ENCODE assay signal across 1 cellular context in the genomic region with DNA sequence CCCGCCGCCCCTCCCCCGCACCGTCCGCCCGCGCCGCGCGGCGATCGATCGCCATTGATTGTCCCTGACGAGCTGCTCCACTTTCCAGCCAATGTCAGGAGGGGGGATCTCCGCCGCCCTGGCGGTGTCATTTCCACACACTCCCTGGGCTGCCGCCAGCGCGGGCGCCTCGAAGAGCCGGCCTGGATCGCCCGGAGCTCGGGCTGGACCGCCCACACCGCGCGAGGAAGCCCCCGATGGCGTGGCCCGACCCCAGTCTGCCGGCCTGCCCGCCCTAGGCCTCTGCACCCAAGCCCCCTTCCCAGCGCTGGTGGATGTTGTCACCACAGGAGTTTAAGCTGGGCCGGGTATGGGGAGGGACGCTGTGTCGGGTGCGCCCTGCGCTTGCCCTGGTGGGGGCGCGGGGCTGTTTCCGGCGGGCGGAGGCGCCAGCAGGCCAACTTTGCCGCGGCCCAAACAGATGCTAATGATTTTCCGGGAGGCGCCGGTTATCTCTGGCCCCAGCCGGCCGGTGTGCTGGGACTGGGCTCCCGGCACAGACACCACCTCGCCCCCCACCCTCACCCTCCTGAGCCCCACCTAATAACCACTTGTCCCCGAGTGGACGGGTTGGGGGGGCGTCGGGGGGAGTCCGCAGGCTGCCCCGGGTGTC.
TF ChIP-seq lines count a peak whose summit lies in the region.

No MANE protein-coding gene starts in this region.

TF ChIP-seq in HepG2, 621 proteins besides CTCF, POLR2A, EP300 and RAD21 (continues in another document):
- TF ChIP-seq, protein P1, sequence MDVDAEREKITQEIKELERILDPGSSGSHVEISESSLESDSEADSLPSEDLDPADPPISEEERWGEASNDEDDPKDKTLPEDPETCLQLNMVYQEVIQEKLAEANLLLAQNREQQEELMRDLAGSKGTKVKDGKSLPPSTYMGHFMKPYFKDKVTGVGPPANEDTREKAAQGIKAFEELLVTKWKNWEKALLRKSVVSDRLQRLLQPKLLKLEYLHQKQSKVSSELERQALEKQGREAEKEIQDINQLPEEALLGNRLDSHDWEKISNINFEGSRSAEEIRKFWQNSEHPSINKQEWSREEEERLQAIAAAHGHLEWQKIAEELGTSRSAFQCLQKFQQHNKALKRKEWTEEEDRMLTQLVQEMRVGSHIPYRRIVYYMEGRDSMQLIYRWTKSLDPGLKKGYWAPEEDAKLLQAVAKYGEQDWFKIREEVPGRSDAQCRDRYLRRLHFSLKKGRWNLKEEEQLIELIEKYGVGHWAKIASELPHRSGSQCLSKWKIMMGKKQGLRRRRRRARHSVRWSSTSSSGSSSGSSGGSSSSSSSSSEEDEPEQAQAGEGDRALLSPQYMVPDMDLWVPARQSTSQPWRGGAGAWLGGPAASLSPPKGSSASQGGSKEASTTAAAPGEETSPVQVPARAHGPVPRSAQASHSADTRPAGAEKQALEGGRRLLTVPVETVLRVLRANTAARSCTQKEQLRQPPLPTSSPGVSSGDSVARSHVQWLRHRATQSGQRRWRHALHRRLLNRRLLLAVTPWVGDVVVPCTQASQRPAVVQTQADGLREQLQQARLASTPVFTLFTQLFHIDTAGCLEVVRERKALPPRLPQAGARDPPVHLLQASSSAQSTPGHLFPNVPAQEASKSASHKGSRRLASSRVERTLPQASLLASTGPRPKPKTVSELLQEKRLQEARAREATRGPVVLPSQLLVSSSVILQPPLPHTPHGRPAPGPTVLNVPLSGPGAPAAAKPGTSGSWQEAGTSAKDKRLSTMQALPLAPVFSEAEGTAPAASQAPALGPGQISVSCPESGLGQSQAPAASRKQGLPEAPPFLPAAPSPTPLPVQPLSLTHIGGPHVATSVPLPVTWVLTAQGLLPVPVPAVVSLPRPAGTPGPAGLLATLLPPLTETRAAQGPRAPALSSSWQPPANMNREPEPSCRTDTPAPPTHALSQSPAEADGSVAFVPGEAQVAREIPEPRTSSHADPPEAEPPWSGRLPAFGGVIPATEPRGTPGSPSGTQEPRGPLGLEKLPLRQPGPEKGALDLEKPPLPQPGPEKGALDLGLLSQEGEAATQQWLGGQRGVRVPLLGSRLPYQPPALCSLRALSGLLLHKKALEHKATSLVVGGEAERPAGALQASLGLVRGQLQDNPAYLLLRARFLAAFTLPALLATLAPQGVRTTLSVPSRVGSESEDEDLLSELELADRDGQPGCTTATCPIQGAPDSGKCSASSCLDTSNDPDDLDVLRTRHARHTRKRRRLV (CRISPR knock-in tag; IDR thresholded peaks at IDR 0.05), result no peak; the same call in 1 of the 2 replicates
- TF ChIP-seq BHLHE40 (IDR thresholded peaks at IDR 0.05; ENCODE audit: low read length) (peak; percentile 48), PITX1 (CRISPR knock-in tag; IDR thresholded peaks at IDR 0.05) (peak; percentile 43), NFIB (CRISPR knock-in tag; IDR thresholded peaks at IDR 0.05; ENCODE audit: borderline replicate concordance) (no peak), SUZ12 (IDR thresholded peaks at IDR 0.05; ENCODE audit: low read depth, low read length) (no peak), ZNF326 (CRISPR knock-in tag; IDR thresholded peaks at IDR 0.05; ENCODE audit: borderline replicate concordance) (no peak), HDAC6 (IDR thresholded peaks at IDR 0.05; ENCODE audit: low read depth, low read length) (no peak), ZSCAN22 (CRISPR knock-in tag; IDR thresholded peaks at IDR 0.05) (0 out of 2 replicates have a peak, but pooled peaks have one; percentile 27), SRSF4 (IDR thresholded peaks at IDR 0.05; ENCODE audit: low read depth, low read length, poor library complexity, severe bottlenecking) (no peak), CC2D1A (CRISPR knock-in tag; IDR thresholded peaks at IDR 0.05) (no peak), ZSCAN12 (CRISPR knock-in tag; IDR thresholded peaks at IDR 0.05) (0 out of 2 replicates have a peak, but pooled peaks have one; percentile 31), ZNF354B (CRISPR knock-in tag; IDR thresholded peaks at IDR 0.05) (no peak; the same call in 1 of the 2 replicates), ZNF605 (CRISPR knock-in tag; IDR thresholded peaks at IDR 0.05) (peak; percentile 54; the same call in 1 of the 2 replicates), RORA (CRISPR knock-in tag; IDR thresholded peaks at IDR 0.05) (no peak), MZF1 (CRISPR knock-in tag; IDR thresholded peaks at IDR 0.05; ENCODE audit: borderline replicate concordance) (no peak), ZNF776 (CRISPR knock-in tag; IDR thresholded peaks at IDR 0.05) (no peak), ZSCAN31 (CRISPR knock-in tag; IDR thresholded peaks at IDR 0.05; ENCODE audit: low read depth) (peak; percentile 87), TBX2 (CRISPR knock-in tag; IDR thresholded peaks at IDR 0.05; ENCODE audit: borderline replicate concordance) (peak; percentile 94), ZNF83 (CRISPR knock-in tag; IDR thresholded peaks at IDR 0.05; ENCODE audit: borderline replicate concordance) (no peak), MBNL3 (CRISPR knock-in tag; conservative IDR thresholded peaks at IDR 0.05) (no peak), ZEB1 (IDR thresholded peaks at IDR 0.05; ENCODE audit: insufficient replicate concordance, low read depth) (no peak)
- TF ChIP-seq, protein P2, sequence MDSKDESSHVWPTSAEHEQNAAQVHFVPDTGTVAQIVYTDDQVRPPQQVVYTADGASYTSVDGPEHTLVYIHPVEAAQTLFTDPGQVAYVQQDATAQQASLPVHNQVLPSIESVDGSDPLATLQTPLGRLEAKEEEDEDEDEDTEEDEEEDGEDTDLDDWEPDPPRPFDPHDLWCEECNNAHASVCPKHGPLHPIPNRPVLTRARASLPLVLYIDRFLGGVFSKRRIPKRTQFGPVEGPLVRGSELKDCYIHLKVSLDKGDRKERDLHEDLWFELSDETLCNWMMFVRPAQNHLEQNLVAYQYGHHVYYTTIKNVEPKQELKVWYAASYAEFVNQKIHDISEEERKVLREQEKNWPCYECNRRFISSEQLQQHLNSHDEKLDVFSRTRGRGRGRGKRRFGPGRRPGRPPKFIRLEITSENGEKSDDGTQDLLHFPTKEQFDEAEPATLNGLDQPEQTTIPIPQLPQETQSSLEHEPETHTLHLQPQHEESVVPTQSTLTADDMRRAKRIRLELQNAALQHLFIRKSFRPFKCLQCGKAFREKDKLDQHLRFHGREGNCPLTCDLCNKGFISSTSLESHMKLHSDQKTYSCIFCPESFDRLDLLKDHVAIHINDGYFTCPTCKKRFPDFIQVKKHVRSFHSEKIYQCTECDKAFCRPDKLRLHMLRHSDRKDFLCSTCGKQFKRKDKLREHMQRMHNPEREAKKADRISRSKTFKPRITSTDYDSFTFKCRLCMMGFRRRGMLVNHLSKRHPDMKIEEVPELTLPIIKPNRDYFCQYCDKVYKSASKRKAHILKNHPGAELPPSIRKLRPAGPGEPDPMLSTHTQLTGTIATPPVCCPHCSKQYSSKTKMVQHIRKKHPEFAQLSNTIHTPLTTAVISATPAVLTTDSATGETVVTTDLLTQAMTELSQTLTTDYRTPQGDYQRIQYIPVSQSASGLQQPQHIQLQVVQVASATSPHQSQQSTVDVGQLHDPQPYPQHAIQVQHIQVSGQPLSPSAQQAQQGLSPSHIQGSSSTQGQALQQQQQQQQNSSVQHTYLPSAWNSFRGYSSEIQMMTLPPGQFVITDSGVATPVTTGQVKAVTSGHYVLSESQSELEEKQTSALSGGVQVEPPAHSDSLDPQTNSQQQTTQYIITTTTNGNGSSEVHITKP (CRISPR knock-in tag; IDR thresholded peaks at IDR 0.05; ENCODE audit: low read depth), result peak; percentile 67; the same call in 1 of the 2 replicates
- TF ChIP-seq, protein P3, sequence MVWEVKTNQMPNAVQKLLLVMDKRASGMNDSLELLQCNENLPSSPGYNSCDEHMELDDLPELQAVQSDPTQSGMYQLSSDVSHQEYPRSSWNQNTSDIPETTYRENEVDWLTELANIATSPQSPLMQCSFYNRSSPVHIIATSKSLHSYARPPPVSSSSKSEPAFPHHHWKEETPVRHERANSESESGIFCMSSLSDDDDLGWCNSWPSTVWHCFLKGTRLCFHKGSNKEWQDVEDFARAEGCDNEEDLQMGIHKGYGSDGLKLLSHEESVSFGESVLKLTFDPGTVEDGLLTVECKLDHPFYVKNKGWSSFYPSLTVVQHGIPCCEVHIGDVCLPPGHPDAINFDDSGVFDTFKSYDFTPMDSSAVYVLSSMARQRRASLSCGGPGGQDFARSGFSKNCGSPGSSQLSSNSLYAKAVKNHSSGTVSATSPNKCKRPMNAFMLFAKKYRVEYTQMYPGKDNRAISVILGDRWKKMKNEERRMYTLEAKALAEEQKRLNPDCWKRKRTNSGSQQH (CRISPR knock-in tag; IDR thresholded peaks at IDR 0.05; ENCODE audit: low read depth), result 0 out of 2 replicates have a peak, but pooled peaks have one; percentile 68
- TF ChIP-seq, protein P4, sequence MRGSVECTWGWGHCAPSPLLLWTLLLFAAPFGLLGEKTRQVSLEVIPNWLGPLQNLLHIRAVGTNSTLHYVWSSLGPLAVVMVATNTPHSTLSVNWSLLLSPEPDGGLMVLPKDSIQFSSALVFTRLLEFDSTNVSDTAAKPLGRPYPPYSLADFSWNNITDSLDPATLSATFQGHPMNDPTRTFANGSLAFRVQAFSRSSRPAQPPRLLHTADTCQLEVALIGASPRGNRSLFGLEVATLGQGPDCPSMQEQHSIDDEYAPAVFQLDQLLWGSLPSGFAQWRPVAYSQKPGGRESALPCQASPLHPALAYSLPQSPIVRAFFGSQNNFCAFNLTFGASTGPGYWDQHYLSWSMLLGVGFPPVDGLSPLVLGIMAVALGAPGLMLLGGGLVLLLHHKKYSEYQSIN (CRISPR knock-in tag; IDR thresholded peaks at IDR 0.05; ENCODE audit: borderline replicate concordance), result no peak
- TF ChIP-seq, protein P5, sequence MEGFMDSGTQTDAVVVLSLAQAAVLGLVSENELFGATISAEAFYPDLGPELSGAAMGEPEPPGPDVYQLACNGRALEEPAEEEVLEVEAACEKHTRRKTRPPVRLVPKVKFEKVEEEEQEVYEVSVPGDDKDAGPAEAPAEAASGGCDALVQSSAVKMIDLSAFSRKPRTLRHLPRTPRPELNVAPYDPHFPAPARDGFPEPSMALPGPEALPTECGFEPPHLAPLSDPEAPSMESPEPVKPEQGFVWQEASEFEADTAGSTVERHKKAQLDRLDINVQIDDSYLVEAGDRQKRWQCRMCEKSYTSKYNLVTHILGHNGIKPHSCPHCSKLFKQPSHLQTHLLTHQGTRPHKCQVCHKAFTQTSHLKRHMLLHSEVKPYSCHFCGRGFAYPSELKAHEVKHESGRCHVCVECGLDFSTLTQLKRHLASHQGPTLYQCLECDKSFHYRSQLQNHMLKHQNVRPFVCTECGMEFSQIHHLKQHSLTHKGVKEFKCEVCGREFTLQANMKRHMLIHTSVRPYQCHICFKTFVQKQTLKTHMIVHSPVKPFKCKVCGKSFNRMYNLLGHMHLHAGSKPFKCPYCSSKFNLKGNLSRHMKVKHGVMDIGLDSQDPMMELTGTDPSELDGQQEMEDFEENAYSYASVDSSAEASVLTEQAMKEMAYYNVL (CRISPR knock-in tag; IDR thresholded peaks at IDR 0.05; ENCODE audit: borderline replicate concordance), result 0 out of 2 replicates have a peak, but pooled peaks have one; percentile 16
- TF ChIP-seq, protein P6, sequence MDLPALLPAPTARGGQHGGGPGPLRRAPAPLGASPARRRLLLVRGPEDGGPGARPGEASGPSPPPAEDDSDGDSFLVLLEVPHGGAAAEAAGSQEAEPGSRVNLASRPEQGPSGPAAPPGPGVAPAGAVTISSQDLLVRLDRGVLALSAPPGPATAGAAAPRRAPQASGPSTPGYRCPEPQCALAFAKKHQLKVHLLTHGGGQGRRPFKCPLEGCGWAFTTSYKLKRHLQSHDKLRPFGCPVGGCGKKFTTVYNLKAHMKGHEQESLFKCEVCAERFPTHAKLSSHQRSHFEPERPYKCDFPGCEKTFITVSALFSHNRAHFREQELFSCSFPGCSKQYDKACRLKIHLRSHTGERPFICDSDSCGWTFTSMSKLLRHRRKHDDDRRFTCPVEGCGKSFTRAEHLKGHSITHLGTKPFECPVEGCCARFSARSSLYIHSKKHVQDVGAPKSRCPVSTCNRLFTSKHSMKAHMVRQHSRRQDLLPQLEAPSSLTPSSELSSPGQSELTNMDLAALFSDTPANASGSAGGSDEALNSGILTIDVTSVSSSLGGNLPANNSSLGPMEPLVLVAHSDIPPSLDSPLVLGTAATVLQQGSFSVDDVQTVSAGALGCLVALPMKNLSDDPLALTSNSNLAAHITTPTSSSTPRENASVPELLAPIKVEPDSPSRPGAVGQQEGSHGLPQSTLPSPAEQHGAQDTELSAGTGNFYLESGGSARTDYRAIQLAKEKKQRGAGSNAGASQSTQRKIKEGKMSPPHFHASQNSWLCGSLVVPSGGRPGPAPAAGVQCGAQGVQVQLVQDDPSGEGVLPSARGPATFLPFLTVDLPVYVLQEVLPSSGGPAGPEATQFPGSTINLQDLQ (CRISPR knock-in tag; IDR thresholded peaks at IDR 0.05), result no peak
- TF ChIP-seq, protein P7, sequence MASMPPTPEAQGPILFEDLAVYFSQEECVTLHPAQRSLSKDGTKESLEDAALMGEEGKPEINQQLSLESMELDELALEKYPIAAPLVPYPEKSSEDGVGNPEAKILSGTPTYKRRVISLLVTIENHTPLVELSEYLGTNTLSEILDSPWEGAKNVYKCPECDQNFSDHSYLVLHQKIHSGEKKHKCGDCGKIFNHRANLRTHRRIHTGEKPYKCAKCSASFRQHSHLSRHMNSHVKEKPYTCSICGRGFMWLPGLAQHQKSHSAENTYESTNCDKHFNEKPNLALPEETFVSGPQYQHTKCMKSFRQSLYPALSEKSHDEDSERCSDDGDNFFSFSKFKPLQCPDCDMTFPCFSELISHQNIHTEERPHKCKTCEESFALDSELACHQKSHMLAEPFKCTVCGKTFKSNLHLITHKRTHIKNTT (CRISPR knock-in tag; IDR thresholded peaks at IDR 0.05), result no peak
- TF ChIP-seq, protein P8, sequence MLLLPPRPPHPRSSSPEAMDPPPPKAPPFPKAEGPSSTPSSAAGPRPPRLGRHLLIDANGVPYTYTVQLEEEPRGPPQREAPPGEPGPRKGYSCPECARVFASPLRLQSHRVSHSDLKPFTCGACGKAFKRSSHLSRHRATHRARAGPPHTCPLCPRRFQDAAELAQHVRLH (CRISPR knock-in tag; IDR thresholded peaks at IDR 0.05; ENCODE audit: borderline replicate concordance, low read depth), result peak; percentile 86; the same call in 1 of the 2 replicates
- TF ChIP-seq, protein P9, sequence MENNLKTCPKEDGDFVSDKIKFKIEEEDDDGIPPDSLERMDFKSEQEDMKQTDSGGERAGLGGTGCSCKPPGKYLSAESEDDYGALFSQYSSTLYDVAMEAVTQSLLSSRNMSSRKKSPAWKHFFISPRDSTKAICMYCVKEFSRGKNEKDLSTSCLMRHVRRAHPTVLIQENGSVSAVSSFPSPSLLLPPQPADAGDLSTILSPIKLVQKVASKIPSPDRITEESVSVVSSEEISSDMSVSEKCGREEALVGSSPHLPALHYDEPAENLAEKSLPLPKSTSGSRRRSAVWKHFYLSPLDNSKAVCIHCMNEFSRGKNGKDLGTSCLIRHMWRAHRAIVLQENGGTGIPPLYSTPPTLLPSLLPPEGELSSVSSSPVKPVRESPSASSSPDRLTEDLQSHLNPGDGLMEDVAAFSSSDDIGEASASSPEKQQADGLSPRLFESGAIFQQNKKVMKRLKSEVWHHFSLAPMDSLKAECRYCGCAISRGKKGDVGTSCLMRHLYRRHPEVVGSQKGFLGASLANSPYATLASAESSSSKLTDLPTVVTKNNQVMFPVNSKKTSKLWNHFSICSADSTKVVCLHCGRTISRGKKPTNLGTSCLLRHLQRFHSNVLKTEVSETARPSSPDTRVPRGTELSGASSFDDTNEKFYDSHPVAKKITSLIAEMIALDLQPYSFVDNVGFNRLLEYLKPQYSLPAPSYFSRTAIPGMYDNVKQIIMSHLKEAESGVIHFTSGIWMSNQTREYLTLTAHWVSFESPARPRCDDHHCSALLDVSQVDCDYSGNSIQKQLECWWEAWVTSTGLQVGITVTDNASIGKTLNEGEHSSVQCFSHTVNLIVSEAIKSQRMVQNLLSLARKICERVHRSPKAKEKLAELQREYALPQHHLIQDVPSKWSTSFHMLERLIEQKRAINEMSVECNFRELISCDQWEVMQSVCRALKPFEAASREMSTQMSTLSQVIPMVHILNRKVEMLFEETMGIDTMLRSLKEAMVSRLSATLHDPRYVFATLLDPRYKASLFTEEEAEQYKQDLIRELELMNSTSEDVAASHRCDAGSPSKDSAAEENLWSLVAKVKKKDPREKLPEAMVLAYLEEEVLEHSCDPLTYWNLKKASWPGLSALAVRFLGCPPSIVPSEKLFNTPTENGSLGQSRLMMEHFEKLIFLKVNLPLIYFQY (CRISPR knock-in tag; IDR thresholded peaks at IDR 0.05; ENCODE audit: borderline replicate concordance), result peak; percentile 74; the same call in 1 of the 2 replicates
